In the genomic region with DNA sequence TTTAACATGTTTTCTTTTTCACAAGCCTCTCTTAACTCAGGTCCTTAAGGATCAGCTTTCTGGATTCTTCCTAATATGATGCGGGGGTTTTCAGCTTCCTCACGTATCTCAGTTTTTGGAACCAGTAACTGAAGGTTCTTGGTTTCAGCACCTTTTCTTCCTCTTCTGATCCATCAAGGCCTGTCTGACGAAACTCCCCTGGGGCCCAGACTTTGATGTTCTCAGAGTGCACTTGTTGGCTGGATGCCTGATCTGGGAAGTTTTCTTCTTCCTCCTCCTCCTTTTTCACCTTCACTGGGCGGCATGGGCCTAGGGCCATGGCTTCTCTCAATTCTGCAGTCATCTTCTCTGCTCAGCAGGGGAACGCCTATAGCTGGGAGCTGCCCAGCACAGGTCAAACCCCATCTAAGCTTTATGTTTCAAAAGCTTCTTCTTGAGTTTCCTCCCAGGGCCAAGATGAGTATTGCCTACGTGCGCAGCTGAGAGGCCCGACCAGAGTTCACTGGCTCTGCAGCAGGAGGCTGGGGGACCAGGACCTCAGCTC, we compare ENCODE assay signal across 1 cellular context.
TF ChIP-seq lines count a peak whose summit lies in the region.

No MANE protein-coding gene starts in this region.

TF ChIP-seq in GM12878, 131 proteins besides CTCF, POLR2A, EP300 and RAD21:
- TF ChIP-seq MEF2B (IDR thresholded peaks at IDR 0.05; ENCODE audit: partially characterized antibody, poor library complexity, severe bottlenecking) (peak; percentile 93), IKZF2 (IDR thresholded peaks at IDR 0.05) (peak; percentile 18 to 44; a peak in 2 of 4 replicates)
- TF ChIP-seq, protein P1, sequence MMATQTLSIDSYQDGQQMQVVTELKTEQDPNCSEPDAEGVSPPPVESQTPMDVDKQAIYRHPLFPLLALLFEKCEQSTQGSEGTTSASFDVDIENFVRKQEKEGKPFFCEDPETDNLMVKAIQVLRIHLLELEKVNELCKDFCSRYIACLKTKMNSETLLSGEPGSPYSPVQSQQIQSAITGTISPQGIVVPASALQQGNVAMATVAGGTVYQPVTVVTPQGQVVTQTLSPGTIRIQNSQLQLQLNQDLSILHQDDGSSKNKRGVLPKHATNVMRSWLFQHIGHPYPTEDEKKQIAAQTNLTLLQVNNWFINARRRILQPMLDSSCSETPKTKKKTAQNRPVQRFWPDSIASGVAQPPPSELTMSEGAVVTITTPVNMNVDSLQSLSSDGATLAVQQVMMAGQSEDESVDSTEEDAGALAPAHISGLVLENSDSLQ (IDR thresholded peaks at IDR 0.05) = peak; percentile 14; the same call in 1 of the 2 replicates
- TF ChIP-seq, protein P2, sequence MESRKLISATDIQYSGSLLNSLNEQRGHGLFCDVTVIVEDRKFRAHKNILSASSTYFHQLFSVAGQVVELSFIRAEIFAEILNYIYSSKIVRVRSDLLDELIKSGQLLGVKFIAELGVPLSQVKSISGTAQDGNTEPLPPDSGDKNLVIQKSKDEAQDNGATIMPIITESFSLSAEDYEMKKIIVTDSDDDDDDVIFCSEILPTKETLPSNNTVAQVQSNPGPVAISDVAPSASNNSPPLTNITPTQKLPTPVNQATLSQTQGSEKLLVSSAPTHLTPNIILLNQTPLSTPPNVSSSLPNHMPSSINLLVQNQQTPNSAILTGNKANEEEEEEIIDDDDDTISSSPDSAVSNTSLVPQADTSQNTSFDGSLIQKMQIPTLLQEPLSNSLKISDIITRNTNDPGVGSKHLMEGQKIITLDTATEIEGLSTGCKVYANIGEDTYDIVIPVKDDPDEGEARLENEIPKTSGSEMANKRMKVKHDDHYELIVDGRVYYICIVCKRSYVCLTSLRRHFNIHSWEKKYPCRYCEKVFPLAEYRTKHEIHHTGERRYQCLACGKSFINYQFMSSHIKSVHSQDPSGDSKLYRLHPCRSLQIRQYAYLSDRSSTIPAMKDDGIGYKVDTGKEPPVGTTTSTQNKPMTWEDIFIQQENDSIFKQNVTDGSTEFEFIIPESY (IDR thresholded peaks at IDR 0.05) = no peak
